Comparison of ENCODE assay signal across 7 cellular contexts in genomic region chr3:139110929-139111328, GRCh38.
DNase-seq lines count a peak whose midpoint lies in the region; ATAC-seq and TF ChIP-seq lines count a peak whose summit lies in the region.
"Not testable (repeated sequence)": the region's sequence is repeated elsewhere in the genome, so short reads cannot be mapped to it uniquely, and the experiment has no call there.

No MANE protein-coding gene starts in this region.

- H3K4me2 ChIP-seq in Loucy (ENCODE audit: low read depth, low read length, poor library complexity, severe bottlenecking) = peak overlapping the region; percentile 51

- CTCF ChIA-PET in activated CD8-positive, alpha-beta T cell treated with anti-CD3 and anti-CD28 coated beads, Interleukin-2, amount 10 ng/mL, durations not matched to agents 7 days and 5 days (lab: Charles Lee) = interaction anchor here (0.9 to 5.6 kb wide), 9 partner anchors 9 to 412 kb away, joined by 3 to 55 read pairs (median 6); no protein-coding TSS in a partner anchor

- H3K4me1 Mint-ChIP-seq in T-helper 17 cell = peaks cover 16% of the 10 kb centered on the region
- peaks cover 15% of the 10 kb centered on the region for H3K4me1 Mint-ChIP-seq in activated CD8-positive, alpha-beta T cell treated with anti-CD3 and anti-CD28 coated beads, Interleukin-2, amount 10 ng/mL, durations not matched to agents 7 days and 5 days (ENCODE audit: low read depth)
- not testable (repeated sequence) for H3K4me1 Mint-ChIP-seq in activated T-cell treated with anti-CD3 and anti-CD28 coated beads, Interleukin-2, amount 50 U/mL, for 24 hours (ENCODE audit: low read depth)

- not testable (repeated sequence) for H3K9me2 ChIP-seq in Loucy (replicated peaks; ENCODE audit: low read depth, low read length)

- H4K20me1 ChIP-seq in Loucy (ENCODE audit: insufficient read depth, low read length, poor library complexity, severe bottlenecking) = not testable (repeated sequence)

- not testable (repeated sequence) for H3K9me3 Mint-ChIP-seq in activated CD8-positive, alpha-beta T cell treated with anti-CD3 and anti-CD28 coated beads, Interleukin-2, amount 10 ng/mL, durations not matched to agents 7 days and 5 days (ENCODE audit: insufficient read depth); activated T-cell treated with anti-CD3 and anti-CD28 coated beads, Interleukin-2, amount 50 U/mL, for 24 hours

- not testable (repeated sequence) for H3K9me3 ChIP-seq in Loucy (ENCODE audit: insufficient read depth, low read depth, low read length); T-helper 17 cell (ENCODE audit: control insufficient read depth, low read length, poor library complexity, severe bottlenecking); vagina

- not testable (repeated sequence) for TF ChIP-seq POLR2A in vagina (IDR thresholded peaks at IDR 0.05)

- not testable (repeated sequence) for H3K27ac ChIP-seq in vagina

- ATAC-seq in T-helper 17 cell; activated CD8-positive, alpha-beta T cell treated with anti-CD3 and anti-CD28 coated beads, Interleukin-2, amount 10 ng/mL, durations not matched to agents 7 days and 5 days: not testable (repeated sequence)

- not testable (repeated sequence) for H2AFZ ChIP-seq in Loucy (ENCODE audit: low read length)

- H3K9ac ChIP-seq in Loucy (ENCODE audit: low read depth, low read length, poor library complexity, severe bottlenecking) = peak overlapping the region; percentile 25

- not testable (repeated sequence) for H3K4me1 ChIP-seq in Loucy (ENCODE audit: insufficient read depth, low read length, poor library complexity, severe bottlenecking); vagina

- TF ChIP-seq CTCF in Loucy (conservative IDR thresholded peaks at IDR 0.05; ENCODE audit: low read length); vagina (IDR thresholded peaks at IDR 0.05): not testable (repeated sequence)

- H3K27me3 ChIP-seq in Loucy (ENCODE audit: insufficient read depth, low read length, poor library complexity, severe bottlenecking); vagina: not testable (repeated sequence)

- not testable (repeated sequence) for H3K4me3 Mint-ChIP-seq in T-helper 17 cell; activated CD8-positive, alpha-beta T cell treated with anti-CD3 and anti-CD28 coated beads, Interleukin-2, amount 10 ng/mL, durations not matched to agents 7 days and 5 days; activated T-cell treated with anti-CD3 and anti-CD28 coated beads, Interleukin-2, amount 50 U/mL, for 24 hours

- POLR2A ChIA-PET in activated CD8-positive, alpha-beta T cell treated with anti-CD3 and anti-CD28 coated beads, Interleukin-2, amount 10 ng/mL, durations not matched to agents 7 days and 5 days (lab: Charles Lee) = not testable (repeated sequence)

- H3F3A ChIP-seq in Loucy (ENCODE audit: low read depth) = not testable (repeated sequence)

- H3K36me3 ChIP-seq in Loucy (ENCODE audit: insufficient read depth, low read length); vagina: not testable (repeated sequence)

- intact Hi-C loops in cardiac septum (cut with DNase I) = loop anchor here (5.0 kb wide), 1 partner anchor 91 kb away; no protein-coding TSS in a partner anchor
- intact Hi-C loops in vagina (cut with DNase I) = not testable (repeated sequence)

- peaks cover 69% of the 10 kb centered on the region for H3K27me3 Mint-ChIP-seq in T-helper 17 cell
- H3K27me3 Mint-ChIP-seq in activated CD8-positive, alpha-beta T cell treated with anti-CD3 and anti-CD28 coated beads, Interleukin-2, amount 10 ng/mL, durations not matched to agents 7 days and 5 days (ENCODE audit: low read depth) = peaks cover 13% of the 10 kb centered on the region
- H3K27me3 Mint-ChIP-seq in activated T-cell treated with anti-CD3 and anti-CD28 coated beads, Interleukin-2, amount 50 U/mL, for 24 hours = peaks cover 20% of the 10 kb centered on the region

- DNase-seq in T-helper 17 cell = not testable (repeated sequence)
- DNase-seq in activated CD8-positive, alpha-beta T cell treated with anti-CD3 and anti-CD28 coated beads, Interleukin-2, amount 10 ng/mL, durations not matched to agents 7 days and 5 days = peak; percentile 9
- peak; percentile 12 for DNase-seq in activated T-cell treated with anti-CD3 and anti-CD28 coated beads, Interleukin-2, amount 50 U/mL, for 24 hours
- DNase-seq in cardiac septum (ENCODE audit: low spot score) = peak; percentile 19
- DNase-seq in stimulated activated CD8-positive, alpha-beta memory T cell treated with anti-CD3 and anti-CD28 coated beads, Interleukin-4, amount 100 ng/mL, for 48 hours = peak; percentile 11
- peak; percentile 56 to 58 for DNase-seq in vagina (ENCODE audit: extremely low spot score in 2 of 2)

- peak overlapping the region; percentile 29 for H3K27ac Mint-ChIP-seq in T-helper 17 cell
- H3K27ac Mint-ChIP-seq in activated CD8-positive, alpha-beta T cell treated with anti-CD3 and anti-CD28 coated beads, Interleukin-2, amount 10 ng/mL, durations not matched to agents 7 days and 5 days; activated T-cell treated with anti-CD3 and anti-CD28 coated beads, Interleukin-2, amount 50 U/mL, for 24 hours: not testable (repeated sequence)

- peak overlapping the region; percentile 33 for H3K4me3 ChIP-seq in Loucy (ENCODE audit: low read length, poor library complexity, severe bottlenecking)
- H3K4me3 ChIP-seq in vagina = not testable (repeated sequence)

- not testable (repeated sequence) for H3K36me3 Mint-ChIP-seq in T-helper 17 cell (ENCODE audit: low read depth); activated CD8-positive, alpha-beta T cell treated with anti-CD3 and anti-CD28 coated beads, Interleukin-2, amount 10 ng/mL, durations not matched to agents 7 days and 5 days (ENCODE audit: low read depth); activated T-cell treated with anti-CD3 and anti-CD28 coated beads, Interleukin-2, amount 50 U/mL, for 24 hours (ENCODE audit: low read depth)

- H3K79me2 ChIP-seq in Loucy (ENCODE audit: insufficient read depth, low read length) = not testable (repeated sequence)
